In the genomic region with DNA sequence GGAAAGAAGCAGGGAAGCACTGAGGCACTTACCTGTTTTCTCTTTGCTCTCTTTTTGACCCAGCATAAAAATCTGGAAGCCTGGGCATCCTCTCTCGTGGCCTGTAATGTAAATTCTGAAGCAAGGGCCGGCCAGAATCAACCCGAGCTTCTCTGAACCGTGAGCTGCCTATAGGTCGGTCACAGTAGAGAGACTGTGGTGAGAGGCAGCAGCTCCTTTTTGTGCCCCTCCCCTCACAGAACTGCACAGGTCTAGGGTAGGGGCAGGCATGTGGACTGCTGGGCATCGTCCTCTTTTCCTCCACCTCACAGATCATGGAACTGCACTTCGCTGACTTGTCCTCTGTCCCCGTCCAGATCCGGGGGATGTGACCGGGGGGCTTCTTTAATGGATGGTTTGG, we compare ENCODE assay signal across 27 cellular contexts. TPM values are rescaled to one million over a fixed set of nuclear protein-coding genes. Genes with fewer than 3 reads are reported as not detected.
A peak's percentile ranks its signal among the peaks of the same experiment; 100 is the strongest.
DNase-seq lines count a peak whose midpoint lies in the region; ATAC-seq, FAIRE-seq and TF ChIP-seq lines count a peak whose summit lies in the region.
"Had no signal": no experiment of that assay in that cellular context is flagged by ENCODE, and none has a peak within 500 bp of the region (broad histone marks: within the 10 kb centered on the region; RNA-seq: fewer than 3 reads in every experiment).

No MANE protein-coding gene starts in this region.

- no peak for TF ChIP-seq POLR2A in H1 (IDR thresholded peaks at IDR 0.05; ENCODE audit: control extremely low read depth in 1 of 2, low read depth in 2 of 2, low read length in 2 of 2)

- peaks cover 0 to 70% of the 10 kb centered on the region in 2 experiments; a peak in 2 of 4 replicates for H3K79me2 ChIP-seq in H1 (ENCODE audit: control insufficient read depth in 1 of 2, insufficient read depth in 2 of 2, low read length in 2 of 2)
- H3K79me2 ChIP-seq in mesendoderm (ENCODE audit: control insufficient read depth, insufficient read depth, low read length) = no peaks in the 10 kb centered on the region

- no peak for DNase-seq in H1 (ENCODE audit: low read depth in 1 of 2, low spot score in 2 of 2)
- DNase-seq in mesendoderm = no peak
- no peak for DNase-seq in substantia nigra (lab: John Stamatoyannopoulos, UW)
- DNase-seq in tibial artery = no peak
- DNase-seq in cerebellar nuclear complex (lab: John Stamatoyannopoulos, UW) = no peak
- DNase-seq in heart right ventricle = no peak
- no peak for DNase-seq in DMS153 treated with DMSO at 0.1 percent for 48 hours (lab: John Stamatoyannopoulos, UW; ENCODE audit: unreplicated experiment)
- DNase-seq: AML-193; CD8-positive, alpha-beta T cell; DMS 273 treated with DMSO at 0.1 percent for 48 hours; DMS79 treated with DMSO at 0.1 percent for 48 hours; GF-D8; Kasumi-1; NCI-H1092 treated with DMSO at 0.1 percent for 48 hours; NCI-H1436 treated with DMSO at 0.1 percent for 48 hours; NCI-H1930; NCI-H446; NCI-H82; NK-92 treated with Interleukin-12 subunit alpha and Interleukin-12 subunit beta, amount 100 ng/mL, for 24 hours; SHP77; T-helper 1 cell had no signal

- H3K79me1 ChIP-seq in H1 (ENCODE audit: low read depth, low read length) (peaks cover 16% of the 10 kb centered on the region; the same call in 1 of the 2 replicates), mesendoderm (ENCODE audit: low read length) (peaks cover 2% of the 10 kb centered on the region)

- H3K14ac ChIP-seq in H1 (ENCODE audit: insufficient read length) = no peak overlapping the region

- no peak for TF ChIP-seq RAD21 in H1 (IDR thresholded peaks at IDR 0.05 in 1 of 2, conservative IDR thresholded peaks at IDR 0.05 in 1 of 2; ENCODE audit: low read depth in 2 of 2, low read length in 2 of 2)

- H3K27ac ChIP-seq in HUES48 (ENCODE audit: low read depth, low read length) = peak overlapping the region; percentile 8
- no peak overlapping the region for H3K27ac ChIP-seq in H1 (ENCODE audit: low read depth, low read length)
- H3K27ac ChIP-seq in mesendoderm (ENCODE audit: low read depth, low read length) = no peak overlapping the region
- H3K27ac ChIP-seq in substantia nigra (ENCODE audit: low read depth, low read length, poor library complexity, severe bottlenecking) = peak overlapping the region; percentile 7
- no peak overlapping the region for H3K27ac ChIP-seq in tibial artery
- H3K27ac ChIP-seq in heart right ventricle = no peak overlapping the region
- H3K27ac ChIP-seq: A549, C4-2B, RWPE1 had no signal

- H3K4me1 ChIP-seq in HUES48 (ENCODE audit: control insufficient read depth, insufficient read depth, low read length) = peaks cover 29% of the 10 kb centered on the region
- H3K4me1 ChIP-seq in H1 (replicated peaks in 1 of 4; ENCODE audit: control insufficient read depth in 3 of 4, insufficient read depth in 4 of 4, low read length in 3 of 4) = peaks cover 6 to 16% (median 15%) of the 10 kb centered on the region in 4 experiments; a peak in 6 of 7 replicates
- H3K4me1 ChIP-seq in mesendoderm (ENCODE audit: control insufficient read depth, low read depth, low read length) = peaks cover 9% of the 10 kb centered on the region
- H3K4me1 ChIP-seq in tibial artery = peaks cover 0 to 9% (median 0%) of the 10 kb centered on the region in 4 donors
- peaks cover 0 to 41% (median 30%) of the 10 kb centered on the region in 9 donors for H3K4me1 ChIP-seq in heart right ventricle
- H3K4me1 ChIP-seq: A549 had no signal

- H3K4me3 ChIP-seq in HUES48 (ENCODE audit: low read depth, low read length) (no peak overlapping the region), H1 (ENCODE audit: extremely low read depth in 1 of 4, insufficient read depth in 2 of 4, low read depth in 3 of 4, low read length in 4 of 4) (no peak overlapping the region), mesendoderm (ENCODE audit: low read length) (no peak overlapping the region), tibial artery (no peak overlapping the region), heart right ventricle (no peak overlapping the region)
- H3K4me3 ChIP-seq: A549 had no signal

- H3K23me2 ChIP-seq in H1 (ENCODE audit: low read depth, low read length) = no peaks in the 10 kb centered on the region

- H3K4ac ChIP-seq in H1 (replicated peaks; ENCODE audit: insufficient read length, low read depth, low read length) (no peak overlapping the region), mesendoderm (ENCODE audit: low read depth, low read length) (peak overlapping the region; percentile 7)

- POLR2A ChIA-PET in H1 (lab: Charles Lee; ENCODE audit: partially characterized antibody) = interaction anchor here (0.6 to 6.9 kb wide), 9 partner anchors 8 to 65 kb away, joined by 3 to 77 read pairs (median 3); no protein-coding TSS in a partner anchor

- intact Hi-C loops in tibial artery (cut with DNase I; ENCODE audit: low total_unique reads) = no loop called here
- intact Hi-C loops in heart right ventricle (cut with DNase I) = no loop called here

- no peak for TF ChIP-seq EP300 in H1 (IDR thresholded peaks at IDR 0.05; ENCODE audit: borderline replicate concordance in 1 of 2, low read depth in 2 of 2, low read length in 2 of 2)

- H3K27me3 ChIP-seq in HUES48 (ENCODE audit: control insufficient read depth, insufficient read depth, low read length) = no peaks in the 10 kb centered on the region
- H3K27me3 ChIP-seq in H1 (replicated peaks in 1 of 4; ENCODE audit: control insufficient read depth in 3 of 4, extremely low read depth in 1 of 4, insufficient read depth in 3 of 4, low read length in 3 of 4) = no peaks in the 10 kb centered on the region
- no peaks in the 10 kb centered on the region for H3K27me3 ChIP-seq in mesendoderm (ENCODE audit: insufficient read depth, low read length, poor library complexity)
- no peaks in the 10 kb centered on the region for H3K27me3 ChIP-seq in tibial artery
- no peaks in the 10 kb centered on the region for H3K27me3 ChIP-seq in heart right ventricle

- FAIRE-seq in H1 (lab: Jason Lieb, UNC) = no peak
- FAIRE-seq: A549, GM12892, H54 had no signal

- peaks cover 83% of the 10 kb centered on the region for H3K36me3 ChIP-seq in HUES48 (ENCODE audit: control insufficient read depth, insufficient read depth, low read length)
- H3K36me3 ChIP-seq in H1 (ENCODE audit: control insufficient read depth in 2 of 4, insufficient read depth in 4 of 4, low read length in 3 of 4) = peaks cover 3 to 53% (median 25%) of the 10 kb centered on the region in 4 experiments; a peak in 7 of 8 replicates
- H3K36me3 ChIP-seq in mesendoderm (ENCODE audit: control insufficient read depth, insufficient read depth, low read length) = peaks cover 2% of the 10 kb centered on the region
- H3K36me3 ChIP-seq in tibial artery = no peaks in the 10 kb centered on the region
- peaks cover 0 to 22% (median 0%) of the 10 kb centered on the region in 9 donors for H3K36me3 ChIP-seq in heart right ventricle

- H3K9me3 ChIP-seq in HUES48 (ENCODE audit: control insufficient read depth, insufficient read depth, low read length) (no peaks in the 10 kb centered on the region), H1 (ENCODE audit: insufficient read depth in 2 of 2, low read depth in 1 of 2, low read length in 1 of 2) (no peaks in the 10 kb centered on the region), tibial artery (no peaks in the 10 kb centered on the region), heart right ventricle (peaks cover 0 to 3% (median 0%) of the 10 kb centered on the region in 11 donors)
- H3K9me3 ChIP-seq: A549 had no signal

- 0 out of 2 replicates have a peak overlapping the region, but pooled peaks have one; percentile 35 for H4K8ac ChIP-seq in H1 (ENCODE audit: extremely low read depth, insufficient read depth, low read length)
- H4K8ac ChIP-seq in mesendoderm (ENCODE audit: low read depth, low read length) = no peak overlapping the region

- H2AFZ ChIP-seq in H1 (ENCODE audit: low read length) = no peak overlapping the region

- H3K23ac ChIP-seq in H1 (ENCODE audit: insufficient read length) (no peak overlapping the region), mesendoderm (ENCODE audit: low read length) (no peak overlapping the region)

- no peak for TF ChIP-seq CTCF in H1 (IDR thresholded peaks at IDR 0.05; ENCODE audit: control extremely low read depth in 1 of 3, insufficient read depth in 1 of 3, low read depth in 1 of 3, low read length in 3 of 3)
- no peak for TF ChIP-seq CTCF in tibial artery (IDR thresholded peaks at IDR 0.05)
- no peak for TF ChIP-seq CTCF in heart right ventricle (IDR thresholded peaks at IDR 0.05)

- H2BK5ac ChIP-seq in H1 (ENCODE audit: low read depth, low read length) = no peak overlapping the region
- no peak overlapping the region for H2BK5ac ChIP-seq in mesendoderm (ENCODE audit: low read length)

- peak overlapping the region; percentile 32; the same call in 1 of the 2 replicates for H2AK5ac ChIP-seq in H1 (ENCODE audit: low read depth, low read length)
- no peak overlapping the region for H2AK5ac ChIP-seq in mesendoderm (ENCODE audit: low read length)

- H3K9ac ChIP-seq in HUES48 (ENCODE audit: low read depth, low read length) (no peak overlapping the region), H1 (replicated peaks in 1 of 4; ENCODE audit: extremely low read depth in 1 of 4, low read depth in 3 of 4, low read length in 3 of 4) (no peak overlapping the region), mesendoderm (ENCODE audit: low read length) (no peak overlapping the region)

- H4K5ac ChIP-seq in H1 (ENCODE audit: insufficient read length, low read depth, low read length) (no peak overlapping the region), mesendoderm (ENCODE audit: low read length) (no peak overlapping the region)

- no peak overlapping the region for H3K56ac ChIP-seq in H1 (replicated peaks; ENCODE audit: insufficient read length, low read depth, low read length)
- no peak overlapping the region for H3K56ac ChIP-seq in mesendoderm (ENCODE audit: low read length)

- no peak overlapping the region for H2BK12ac ChIP-seq in H1 (ENCODE audit: low read depth, low read length)

- no peak overlapping the region for H3K4me2 ChIP-seq in H1 (ENCODE audit: insufficient read depth in 1 of 2, low read depth in 2 of 2, low read length in 2 of 2)
- no peak overlapping the region for H3K4me2 ChIP-seq in mesendoderm (ENCODE audit: low read length)
- H3K4me2 ChIP-seq: A549 had no signal

- H2BK20ac ChIP-seq in H1 (ENCODE audit: low read length) = no peak overlapping the region

- no peak overlapping the region for H2BK120ac ChIP-seq in H1 (replicated peaks; ENCODE audit: low read depth, low read length)
- H2BK120ac ChIP-seq in mesendoderm (ENCODE audit: low read depth, low read length) = no peak overlapping the region

- WGBS in H1 (ENCODE audit: extremely low coverage in 1 of 2, insufficient coverage in 1 of 2, insufficient read length in 1 of 2, insufficient replicate concordance in 2 of 2, low coverage in 1 of 2, low lambda C conversion rate in 2 of 2, missing lambda C conversion rate in 1 of 2), 2 experiments = 89% methylated on average over 10 of the region's 10 CpGs; no CpG with 5 or more reads in 1 of the 2 experiments
- WGBS in mesendoderm (ENCODE audit: extremely low coverage, insufficient coverage, low lambda C conversion rate) = no CpG with 5 or more reads among the region's 10 CpGs
- WGBS in heart right ventricle, 2 donors = 91% methylated on average over 10 of the region's 10 CpGs

- CTCF ChIA-PET in H1 (lab: Charles Lee; ENCODE audit: partially characterized antibody) = interaction anchor here (0.6 to 2.4 kb wide), 10 partner anchors 7 to 109 kb away, joined by 3 to 9 read pairs (median 4); no protein-coding TSS in a partner anchor

- 0 out of 2 replicates have a peak overlapping the region, but pooled peaks have one; percentile 13 for H2BK15ac ChIP-seq in H1 (ENCODE audit: low read length)
- H2BK15ac ChIP-seq in mesendoderm (replicated peaks; ENCODE audit: low read depth) = peak overlapping the region; percentile 75

- H3K18ac ChIP-seq in H1 (ENCODE audit: extremely low read depth, low read length) = no peak overlapping the region; the same call in 1 of the 2 replicates
- H3K18ac ChIP-seq in mesendoderm (ENCODE audit: low read length) = no peak overlapping the region

- no peak for ATAC-seq in heart right ventricle
- ATAC-seq: A549; CD8-positive, alpha-beta T cell had no signal

- no peaks in the 10 kb centered on the region for H4K20me1 ChIP-seq in H1 (replicated peaks in 1 of 2; ENCODE audit: control insufficient read depth in 1 of 2, insufficient read depth in 2 of 2, low read length in 2 of 2)

- H4K91ac ChIP-seq in H1 (replicated peaks; ENCODE audit: insufficient read length, low read length) = no peak overlapping the region

RNA-seq across cellular contexts. Expression of a gene that starts 12.5 kb away (rescaled TPM):
- total RNA-seq in H1 (2021; fragmentation: NEBNext Ultra II Directional; extraction: Animal tissue kit (Norgen Biotek cat#: 25700)) = 47.1 and 49.9 TPM in 2 replicates
- 40.7 and 47.1 TPM in 2 replicates for polyA plus RNA-seq in H1 (2011; rRNA removed)
- 27.7 TPM for polyA plus RNA-seq in H1 (2011; cell fraction: cytosol; rRNA removed)
- 38.7 TPM for polyA plus RNA-seq in H1 (2011; cell fraction: nucleus; rRNA removed)
- 29.0 to 33.9 TPM (median 30.6 TPM) in 4 replicates for polyA plus RNA-seq in H1 (2012, experiment 1 of 2)
- polyA plus RNA-seq in H1 (2012, experiment 2 of 2) = 16.3 TPM
- polyA plus RNA-seq in H1 (2013, experiment 1 of 2) = 32.9 TPM
- polyA plus RNA-seq in H1 (2013, experiment 2 of 2) = 34.6 TPM
- 38.0 and 39.6 TPM in 2 replicates for polyA minus RNA-seq in H1 (2011; rRNA and poly(A)+ RNA removed)
- polyA minus RNA-seq in H1 (2011; cell fraction: cytosol; rRNA and poly(A)+ RNA removed) = 34.9 TPM
- 78.7 TPM for polyA minus RNA-seq in H1 (2011; cell fraction: nucleus; rRNA and poly(A)+ RNA removed)
- polyA plus RNA-seq in mesendoderm (2013, experiment 1 of 2) = 10.9 TPM
- 11.2 TPM for polyA plus RNA-seq in mesendoderm (2013, experiment 2 of 2)
- total RNA-seq in heart right ventricle = 10 to 100 TPM in 2 of 10 donors, 1 to 10 TPM in 8; 5.1 to 14.0 (median 8.4) TPM
- 1 to 10 TPM; 2.1 to 5.2 TPM for polyA plus RNA-seq in heart right ventricle

Comparison
In these comparisons a context has a peak if more than half of its experiments do, and no peak if none do; other contexts are left out.
1. H3K27ac ChIP-seq: peak in HUES48 (single experiment) and substantia nigra (single experiment); none in H1 (single experiment), mesendoderm (single experiment), tibial artery (0 of 2) and heart right ventricle (0 of 10).